Comparison of ENCODE assay signal across 8 cellular contexts in genomic region chr2:237966565-237967462, GRCh38. TPM values are rescaled to one million over a fixed set of nuclear protein-coding genes. Genes with fewer than 3 reads are reported as not detected.
DNase-seq lines count a peak whose midpoint lies in the region; ATAC-seq and TF ChIP-seq lines count a peak whose summit lies in the region.

A gene with protein sequence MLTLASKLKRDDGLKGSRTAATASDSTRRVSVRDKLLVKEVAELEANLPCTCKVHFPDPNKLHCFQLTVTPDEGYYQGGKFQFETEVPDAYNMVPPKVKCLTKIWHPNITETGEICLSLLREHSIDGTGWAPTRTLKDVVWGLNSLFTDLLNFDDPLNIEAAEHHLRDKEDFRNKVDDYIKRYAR (plus strand): TSS chr2:237967014. CDS start chr2:237973108, 6,094 bp downstream.

- POLR2A ChIA-PET in BJ (lab: Charles Lee): no interaction called here
- POLR2A ChIA-PET in activated CD4-positive, alpha-beta T cell treated with anti-CD3 and anti-CD28 coated beads, Interleukin-2, amount 10 ng/mL, durations not matched to agents 7 days and 5 days (lab: Charles Lee): no interaction called here

- DNase-seq in BJ (ENCODE audit: low read depth): peak; percentile 69
- DNase-seq in GM19240 (ENCODE audit: insufficient read length, low spot score): peak; percentile 99
- DNase-seq in NCI-H526 (lab: John Stamatoyannopoulos, UW): peak; percentile 91 to 99
- peak; percentile 97 for DNase-seq in activated CD4-positive, alpha-beta T cell treated with anti-CD3 and anti-CD28 coated beads, Interleukin-2, amount 10 ng/mL, durations not matched to agents 7 days and 5 days
- DNase-seq in dedifferentiated amniotic fluid mesenchymal stem cell (ENCODE audit: extremely low spot score): peak; percentile 98
- DNase-seq in left lobe of liver (ENCODE audit: low spot score): peak; percentile 99
- peak; percentile 96 for DNase-seq in stimulated activated CD4-positive, alpha-beta T cell treated with anti-CD3 and anti-CD28 coated beads, Interleukin-2, amount 100 ng/mL, for 4 hours (ENCODE audit: low read depth)

- peaks cover 13% of the 10 kb centered on the region for H3K9me3 Mint-ChIP-seq in activated CD4-positive, alpha-beta T cell treated with anti-CD3 and anti-CD28 coated beads, Interleukin-2, amount 10 ng/mL, durations not matched to agents 7 days and 5 days

- H3K27me3 Mint-ChIP-seq in activated CD4-positive, alpha-beta T cell treated with anti-CD3 and anti-CD28 coated beads, Interleukin-2, amount 10 ng/mL, durations not matched to agents 7 days and 5 days: no peaks in the 10 kb centered on the region

- peak within 1 kb of the TSS; percentile 89 for H3K4me3 ChIP-seq in BJ (ENCODE audit: low read depth, low read length)

- ATAC-seq in HG03460 (IDR thresholded peaks at IDR 0.05; ENCODE audit: unreplicated experiment) (peak; percentile 94), left lobe of liver (peak; percentile 94)

- CTCF ChIA-PET in BJ (lab: Yijun Ruan, JAX): no interaction called here
- CTCF ChIA-PET in activated CD4-positive, alpha-beta T cell treated with anti-CD3 and anti-CD28 coated beads, Interleukin-2, amount 10 ng/mL, durations not matched to agents 7 days and 5 days (lab: Charles Lee): no interaction called here

- H3K4me3 Mint-ChIP-seq in activated CD4-positive, alpha-beta T cell treated with anti-CD3 and anti-CD28 coated beads, Interleukin-2, amount 10 ng/mL, durations not matched to agents 7 days and 5 days: peak within 1 kb of the TSS; percentile 76

- H3K36me3 Mint-ChIP-seq in activated CD4-positive, alpha-beta T cell treated with anti-CD3 and anti-CD28 coated beads, Interleukin-2, amount 10 ng/mL, durations not matched to agents 7 days and 5 days (ENCODE audit: low read depth): peaks cover 18% of the 10 kb centered on the region

- peak within 1 kb of the TSS; percentile 85 for H3K27ac Mint-ChIP-seq in activated CD4-positive, alpha-beta T cell treated with anti-CD3 and anti-CD28 coated beads, Interleukin-2, amount 10 ng/mL, durations not matched to agents 7 days and 5 days

- H3K36me3 ChIP-seq in BJ (ENCODE audit: control insufficient read depth, insufficient read depth, low read length): no peaks in the 10 kb centered on the region; the same call in 1 of the 2 replicates

- H3K4me1 Mint-ChIP-seq in activated CD4-positive, alpha-beta T cell treated with anti-CD3 and anti-CD28 coated beads, Interleukin-2, amount 10 ng/mL, durations not matched to agents 7 days and 5 days: peaks cover 44% of the 10 kb centered on the region

- 0 out of 2 replicates have a peak, but pooled peaks have one; percentile 5 for TF ChIP-seq CTCF in BJ (IDR thresholded peaks at IDR 0.05; ENCODE audit: insufficient read depth, low read depth, low read length)

- no peaks in the 10 kb centered on the region for H3K27me3 ChIP-seq in BJ (ENCODE audit: control insufficient read depth, insufficient read depth, low read length)

RNA-seq across cellular contexts. Expression of the gene that starts here (rescaled TPM):
- 47.9 and 67.4 TPM in 2 replicates for polyA plus RNA-seq in BJ (2011; rRNA removed)
- 13.8 and 15.4 TPM in 2 replicates for polyA minus RNA-seq in BJ (2011; rRNA and poly(A)+ RNA removed)
- 10 to 100 TPM; 71.4 to 80.5 TPM for total RNA-seq in activated CD4-positive, alpha-beta T cell treated with anti-CD3 and anti-CD28 coated beads, Interleukin-2, amount 10 ng/mL, durations not matched to agents 7 days and 5 days
- total RNA-seq in left lobe of liver: 29.3 TPM

Comparison
In these comparisons a context has a peak if more than half of its experiments do, and no peak if none do; other contexts are left out.
1. Peak in every context shown above with its lines: DNase-seq, ATAC-seq and H3K4me3 ChIP-seq.